In genomic region chr12:955923-956322, GRCh38 we compare ENCODE assay signal across 3 cellular contexts.
A peak's percentile ranks its signal among the peaks of the same experiment; 100 is the strongest.
TF ChIP-seq lines count a peak whose summit lies in the region.

No MANE protein-coding gene starts in this region.

TF ChIP-seq in SK-N-SH, 30 proteins besides CTCF, POLR2A, EP300 and RAD21:
- TF ChIP-seq USF1 (IDR thresholded peaks at IDR 0.05; ENCODE audit: borderline replicate concordance, low read depth), result peak; percentile 18; the same call in 1 of the 2 replicates
- TF ChIP-seq ELF1 (IDR thresholded peaks at IDR 0.05), result no peak

TF ChIP-seq in SK-N-SH treated with all-trans-retinoic acid at 6 μM for 48 hours, 23 proteins besides CTCF, POLR2A, EP300 and RAD21 (continued from another document):
- TF ChIP-seq ARNTL (CRISPR knock-in tag; IDR thresholded peaks at IDR 0.05; ENCODE audit: borderline replicate concordance, low read depth) (no peak), PPARA (CRISPR knock-in tag; IDR thresholded peaks at IDR 0.05; ENCODE audit: borderline replicate concordance) (no peak), ZC3H10 (CRISPR knock-in tag; IDR thresholded peaks at IDR 0.05) (no peak), ZFP3 (CRISPR knock-in tag; IDR thresholded peaks at IDR 0.05) (no peak), TCF4 (CRISPR knock-in tag; IDR thresholded peaks at IDR 0.05; ENCODE audit: borderline replicate concordance) (no peak), ZNF8 (CRISPR knock-in tag; IDR thresholded peaks at IDR 0.05) (no peak), SNAI2 (CRISPR knock-in tag; IDR thresholded peaks at IDR 0.05) (no peak)
TF ChIP-seq in SK-N-SH treated with all-trans-retinoic acid at 6 μM for 48 hours: peak in this region for 0.

TF ChIP-seq in Ishikawa, 13 proteins besides CTCF, POLR2A, EP300 and RAD21 (continued from another document):
- TF ChIP-seq USF1 (IDR thresholded peaks at IDR 0.05), result peak; percentile 63
